21 cellular contexts compared by ENCODE assay signal in genomic region chr7:23482686-23483085, GRCh38. TPM values are rescaled to one million over a fixed set of nuclear protein-coding genes. Genes with fewer than 3 reads are reported as not detected.
DNase-seq lines count a peak whose midpoint lies in the region; ATAC-seq, FAIRE-seq and TF ChIP-seq lines count a peak whose summit lies in the region.
"Had no signal": no experiment of that assay in that cellular context is flagged by ENCODE, and none has a peak within 500 bp of the region (broad histone marks: within the 10 kb centered on the region; RNA-seq: fewer than 3 reads in every experiment).

No MANE protein-coding gene starts in this region.

- POLR2A ChIA-PET in HepG2 (lab: Yijun Ruan, JAX), result no interaction called here
- POLR2A ChIA-PET in IMR-90 (lab: Charles Lee; ENCODE audit: unreplicated experiment), result interaction anchor here (0.6 kb wide), 1 partner anchor 198 kb away, joined by 3 read pairs; no protein-coding TSS in a partner anchor
- POLR2A ChIA-PET in K562 (lab: Yijun Ruan, JAX), result interaction anchor here (0.6 to 1.2 kb wide), 3 partner anchors 8 to 18 kb away, joined by 3 read pairs; no protein-coding TSS in a partner anchor

- H2BK15ac ChIP-seq in IMR-90 (ENCODE audit: low read depth, low read length), result no peak overlapping the region

- no peak overlapping the region for H3K14ac ChIP-seq in IMR-90 (replicated peaks; ENCODE audit: low read depth, low read length)

- no peak overlapping the region for H4K91ac ChIP-seq in IMR-90 (ENCODE audit: insufficient read depth, low read depth, low read length)

- CTCF ChIA-PET in HepG2 (lab: Yijun Ruan, JAX; ENCODE audit: low intra/inter-chr PET ratio, low total read pairs), result no interaction called here
- CTCF ChIA-PET in IMR-90 (lab: Yijun Ruan, JAX), result interaction anchor here (0.6 to 1.0 kb wide), 2 partner anchors 28 to 210 kb away, joined by 4 read pairs; no protein-coding TSS in a partner anchor
- CTCF ChIA-PET in K562 (lab: Yijun Ruan, JAX; ENCODE audit: low intra/inter-chr PET ratio), result no interaction called here

- H3K23ac ChIP-seq in IMR-90 (ENCODE audit: low read depth, low read length), result no peak overlapping the region

- H2BK120ac ChIP-seq in IMR-90 (ENCODE audit: low read depth, low read length), result no peak overlapping the region

- no peaks in the 10 kb centered on the region for H3K9me3 ChIP-seq in HepG2 (ENCODE audit: low read length)
- H3K9me3 ChIP-seq in right lobe of liver, result no peaks in the 10 kb centered on the region
- no peaks in the 10 kb centered on the region for H3K9me3 ChIP-seq in IMR-90 (ENCODE audit: control insufficient read depth, insufficient read depth, low read length)
- no peaks in the 10 kb centered on the region for H3K9me3 ChIP-seq in K562 (replicated peaks; ENCODE audit: control insufficient read depth, insufficient read depth, low read depth, low read length)
- H3K9me3 ChIP-seq: BLaER1 treated with 17β-estradiol and CSF1 and Interleukin-3, amounts not matched to agents 10 nM and 100 nM; Caco-2 had no signal

- no peak overlapping the region for H3K18ac ChIP-seq in IMR-90 (ENCODE audit: low read depth, low read length)

- dilution Hi-C loops in IMR-90 (cut with HindIII; ENCODE audit: low sequenced_read_pairs, unreplicated experiment), result no loop called here

- H3K4me1 ChIP-seq in HepG2 (ENCODE audit: insufficient read depth, low read length) (peaks cover 12% of the 10 kb centered on the region; the same call in 1 of the 2 replicates), right lobe of liver (no peaks in the 10 kb centered on the region), IMR-90 (ENCODE audit: control insufficient read depth, insufficient read depth, low read length) (peaks cover 2% of the 10 kb centered on the region; the same call in 1 of the 2 replicates), K562 (replicated peaks in 1 of 2; ENCODE audit: control insufficient read depth in 2 of 2, insufficient read depth in 2 of 2, low read length in 2 of 2) (0 out of 5 replicates have a peak, but pooled peaks cover 0 to 2% of the 10 kb centered on the region in 2 experiments)
- H3K4me1 ChIP-seq: BLaER1 treated with 17β-estradiol and CSF1 and Interleukin-3, amounts not matched to agents 10 nM and 100 nM had no signal

- TF ChIP-seq RAD21 in HepG2 (CRISPR knock-in tag; IDR thresholded peaks at IDR 0.05), result no peak
- TF ChIP-seq RAD21 in IMR-90 (IDR thresholded peaks at IDR 0.05; ENCODE audit: low read length), result no peak
- no peak for TF ChIP-seq RAD21 in K562 (CRISPR knock-in tag; conservative IDR thresholded peaks at IDR 0.05 in 1 of 2, IDR thresholded peaks at IDR 0.05 in 1 of 2)

- H3K4me2 ChIP-seq in HepG2 (ENCODE audit: low read depth, low read length) (no peak overlapping the region), IMR-90 (ENCODE audit: low read depth, low read length) (no peak overlapping the region), K562 (ENCODE audit: insufficient read depth, low read length) (no peak overlapping the region)
- H3K4me2 ChIP-seq: BLaER1 treated with 17β-estradiol and CSF1 and Interleukin-3, amounts not matched to agents 10 nM and 100 nM had no signal

- TF ChIP-seq POLR2A in HepG2 (IDR thresholded peaks at IDR 0.05; ENCODE audit: insufficient read depth in 1 of 2, low read depth in 2 of 2, low read length in 2 of 2), result no peak
- no peak for TF ChIP-seq POLR2A in right lobe of liver (IDR thresholded peaks at IDR 0.05)
- no peak for TF ChIP-seq POLR2A in IMR-90 (IDR thresholded peaks at IDR 0.05; ENCODE audit: low read depth, low read length)
- TF ChIP-seq POLR2A in K562 (conservative IDR thresholded peaks at IDR 0.05), result no peak

- H3K9me1 ChIP-seq in IMR-90 (ENCODE audit: insufficient read depth, low read length) (no peaks in the 10 kb centered on the region), K562 (ENCODE audit: control insufficient read depth, insufficient read depth, low read length) (no peaks in the 10 kb centered on the region)

- intact Hi-C loops in HepG2 (cut with micrococcal nuclease; ENCODE audit: unreplicated experiment), result no loop called here
- intact Hi-C loops in right lobe of liver (cut with DNase I), result no loop called here
- intact Hi-C loops in IMR-90 (cut with micrococcal nuclease), result no loop called here
- intact Hi-C loops in K562 (cut with micrococcal nuclease), result no loop called here
- intact Hi-C loops in dorsolateral prefrontal cortex (cut with DNase I), result no loop called here

- no peak overlapping the region for H2BK5ac ChIP-seq in IMR-90 (ENCODE audit: low read depth, low read length, poor library complexity, severe bottlenecking)

- H2BK20ac ChIP-seq in IMR-90 (ENCODE audit: low read depth, low read length), result no peak overlapping the region

- no peaks in the 10 kb centered on the region for H4K20me1 ChIP-seq in HepG2 (ENCODE audit: insufficient read depth, low read length)
- H4K20me1 ChIP-seq in IMR-90 (ENCODE audit: insufficient read depth, low read length), result no peaks in the 10 kb centered on the region
- H4K20me1 ChIP-seq in K562 (replicated peaks; ENCODE audit: control insufficient read depth, insufficient read depth, low read length), result no peaks in the 10 kb centered on the region

- no peak overlapping the region for H3K27ac ChIP-seq in HepG2 (ENCODE audit: extremely low read length, insufficient read depth, low read length)
- H3K27ac ChIP-seq in right lobe of liver, result no peak overlapping the region
- H3K27ac ChIP-seq in IMR-90 (ENCODE audit: insufficient read depth, low read length), result no peak overlapping the region
- no peak overlapping the region for H3K27ac ChIP-seq in K562 (ENCODE audit: extremely low read depth, low read depth, low read length)
- no peak overlapping the region for H3K27ac ChIP-seq in dorsolateral prefrontal cortex
- H3K27ac ChIP-seq: 22Rv1; BLaER1 treated with 17β-estradiol and CSF1 and Interleukin-3, amounts not matched to agents 10 nM and 100 nM; C4-2B had no signal

- H4K8ac ChIP-seq in IMR-90 (ENCODE audit: low read depth in 2 of 2, low read length in 2 of 2), result no peak overlapping the region

- H3K4ac ChIP-seq in IMR-90 (ENCODE audit: low read depth, low read length), result no peak overlapping the region

- in situ Hi-C loops in HepG2 (cut with HindIII; ENCODE audit: extremely low pct_ligation_motif_present, low pct_unique_long_range_greater_than_20kb), result no loop called here
- in situ Hi-C loops in IMR-90 (cut with MboI; ENCODE audit: low sequenced_read_pairs), result no loop called here
- in situ Hi-C loops in K562 (cut with MboI), result no loop called here

- H2AK5ac ChIP-seq in IMR-90 (ENCODE audit: low read depth, low read length), result no peak overlapping the region

- H3K56ac ChIP-seq in IMR-90 (ENCODE audit: extremely low read depth, insufficient read depth, low read length), result no peak overlapping the region

- H3K4me3 ChIP-seq in HepG2 (replicated peaks in 1 of 3; ENCODE audit: insufficient read depth in 1 of 3, low read depth in 2 of 3, low read length in 3 of 3) (no peak overlapping the region), right lobe of liver (no peak overlapping the region), IMR-90 (ENCODE audit: insufficient read depth, low read depth, low read length) (no peak overlapping the region), K562 (no peak overlapping the region), dorsolateral prefrontal cortex (no peak overlapping the region)
- H3K4me3 ChIP-seq: BLaER1 treated with 17β-estradiol and CSF1 and Interleukin-3, amounts not matched to agents 10 nM and 100 nM; GM12878 had no signal

- H3K79me2 ChIP-seq in HepG2 (ENCODE audit: insufficient read depth, low read length) (peaks cover 3% of the 10 kb centered on the region), K562 (ENCODE audit: control insufficient read depth, insufficient read depth, low read length) (peaks cover 17% of the 10 kb centered on the region)

- peaks cover 0 to 4% of the 10 kb centered on the region in 2 experiments; a peak in 2 of 4 replicates for H3K79me1 ChIP-seq in IMR-90 (ENCODE audit: low read depth in 1 of 2, low read length in 2 of 2)

- H3K36me3 ChIP-seq in HepG2 (replicated peaks in 1 of 2; ENCODE audit: control insufficient read depth in 1 of 2, insufficient read depth in 2 of 2, low read length in 2 of 2), result no peaks in the 10 kb centered on the region
- no peaks in the 10 kb centered on the region for H3K36me3 ChIP-seq in right lobe of liver
- no peaks in the 10 kb centered on the region for H3K36me3 ChIP-seq in IMR-90 (ENCODE audit: control insufficient read depth, insufficient read depth, low read length)
- H3K36me3 ChIP-seq in K562 (ENCODE audit: control insufficient read depth, insufficient read depth, low read length), result no peaks in the 10 kb centered on the region
- H3K36me3 ChIP-seq: BLaER1 treated with 17β-estradiol and CSF1 and Interleukin-3, amounts not matched to agents 10 nM and 100 nM had no signal

- TF ChIP-seq EP300 in HepG2 (IDR thresholded peaks at IDR 0.05; ENCODE audit: low read depth in 2 of 2, low read length in 2 of 2) (no peak), HepG2 (CRISPR knock-in tag; IDR thresholded peaks at IDR 0.05; ENCODE audit: borderline replicate concordance) (no peak), K562 (IDR thresholded peaks at IDR 0.05; ENCODE audit: low read length) (no peak)

- TF ChIP-seq CTCF in HepG2 (CRISPR knock-in tag; IDR thresholded peaks at IDR 0.05) (no peak), right lobe of liver (IDR thresholded peaks at IDR 0.05) (no peak), IMR-90 (conservative IDR thresholded peaks at IDR 0.05; ENCODE audit: low read depth, low read length) (no peak), K562 (IDR thresholded peaks at IDR 0.05 in 2 of 3, conservative IDR thresholded peaks at IDR 0.05 in 1 of 3; ENCODE audit: insufficient read depth in 2 of 3, low read depth in 1 of 3, low read length in 3 of 3) (no peak), dorsolateral prefrontal cortex (IDR thresholded peaks at IDR 0.05 in 54 of 56, conservative IDR thresholded peaks at IDR 0.05 in 2 of 56; ENCODE audit: low read depth in 1 of 56, partially characterized antibody in 56 of 56) (no peak)

- no peak overlapping the region for H2AFZ ChIP-seq in HepG2 (ENCODE audit: low read length)
- no peak overlapping the region for H2AFZ ChIP-seq in IMR-90 (replicated peaks; ENCODE audit: low read length, poor library complexity)
- no peak overlapping the region for H2AFZ ChIP-seq in K562 (ENCODE audit: low read depth, low read length)

- DNase-seq in HepG2 (ENCODE audit: low spot score), result no peak
- DNase-seq in right lobe of liver, result no peak
- DNase-seq in IMR-90, result no peak
- no peak for DNase-seq in K562 (ENCODE audit: extremely low read depth in 1 of 4, low spot score in 3 of 4)
- DNase-seq in activated gamma-delta T cell treated with Interleukin-2 at 50 U/mL for 16 hours, result no peak
- no peak for DNase-seq in dorsolateral prefrontal cortex
- DNase-seq: AML-193; Caco-2; Calu3; CD4-positive, alpha-beta T cell; CD8-positive, alpha-beta T cell; DMS79 treated with DMSO at 0.1 percent for 48 hours; GDM1 had no signal

- H2AK9ac ChIP-seq in IMR-90 (replicated peaks; ENCODE audit: low read depth, low read length, poor library complexity), result no peak overlapping the region

- H3K9ac ChIP-seq in HepG2 (ENCODE audit: insufficient read depth, low read depth, low read length) (no peak overlapping the region), IMR-90 (ENCODE audit: low read depth, low read length) (no peak overlapping the region), K562 (ENCODE audit: insufficient read depth in 1 of 2, low read depth in 2 of 2, low read length in 2 of 2) (no peak overlapping the region)
- H3K9ac ChIP-seq: BLaER1 treated with 17β-estradiol and CSF1 and Interleukin-3, amounts not matched to agents 10 nM and 100 nM had no signal

- FAIRE-seq in HepG2 (lab: Jason Lieb, UNC) (no peak), K562 (lab: Jason Lieb, UNC) (no peak)
- FAIRE-seq: A204.1, D721Med, GM12878, GM12892, GM18507 had no signal

- WGBS in HepG2 (ENCODE audit: low lambda C conversion rate), result 90% methylated on average over 4 of the region's 4 CpGs
- 86% methylated on average over 4 of the region's 4 CpGs for WGBS in right lobe of liver (ENCODE audit: insufficient coverage, low coverage, low lambda C conversion rate, missing lambda C conversion rate)
- 100% methylated on average over 1 of the region's 4 CpGs; no CpG with 5 or more reads in 1 of the 2 experiments for WGBS in IMR-90 (ENCODE audit: extremely low coverage in 2 of 2, insufficient read length in 1 of 2), 2 experiments
- WGBS in K562 (ENCODE audit: insufficient coverage, low coverage, missing lambda C conversion rate), result 77% methylated on average over 4 of the region's 4 CpGs

- no peaks in the 10 kb centered on the region for H3K27me3 ChIP-seq in HepG2 (ENCODE audit: control insufficient read depth in 1 of 2, insufficient read depth in 2 of 2, low read length in 2 of 2)
- H3K27me3 ChIP-seq in right lobe of liver, result peaks cover 0 to 15% of the 10 kb centered on the region in 2 donors
- H3K27me3 ChIP-seq in IMR-90 (ENCODE audit: control insufficient read depth, insufficient read depth, low read length), result no peaks in the 10 kb centered on the region
- no peaks in the 10 kb centered on the region for H3K27me3 ChIP-seq in K562 (ENCODE audit: control insufficient read depth in 2 of 2, insufficient read depth in 2 of 2, low read length in 2 of 2)
- H3K27me3 ChIP-seq in dorsolateral prefrontal cortex, result peaks cover 0 to 49% (median 26%) of the 10 kb centered on the region in 45 donors

- BruUV-seq in HepG2 (replicated peaks; lab: Mats Ljungman, UMichigan) (no TSS peak), IMR-90 (replicated peaks; lab: Mats Ljungman, UMichigan) (no TSS peak), K562 (replicated peaks; lab: Mats Ljungman, UMichigan) (no TSS peak)

- ATAC-seq in HepG2, result no peak
- ATAC-seq in right lobe of liver, result no peak
- no peak for ATAC-seq in IMR-90 (ENCODE audit: low read depth)
- no peak for ATAC-seq in K562
- ATAC-seq: CD8-positive, alpha-beta T cell; GM12878 had no signal

- H4K5ac ChIP-seq in IMR-90 (ENCODE audit: low read depth, low read length), result no peak overlapping the region

RNA-seq across cellular contexts. Expression of gene IGF2BP3, which starts 12.4 kb away (rescaled TPM):
- total RNA-seq in HepG2 (2016; rRNA removed; fragmentation: Illumina TruSeq; extraction: Trizol) (37.7 and 51.2 TPM in 2 replicates), right lobe of liver (under 1 TPM in 5 of 6 experiments, not detected in 1; 0.12 to 0.64 (median 0.19) TPM), IMR-90 (2012; rRNA removed) (59.3 and 94.2 TPM in 2 replicates), K562 (2014; rRNA removed) (46.0 and 49.5 TPM in 2 replicates), K562 (2014; rRNA removed; fragmentation: Illumina TruSeq; extraction: Trizol) (79.0 and 82.8 TPM in 2 replicates), K562 (2015; rRNA removed; fragmentation: Illumina TruSeq; extraction: Trizol) (62.9 and 71.4 TPM in 2 replicates), K562 (2021) (61.2 and 62.9 TPM in 2 replicates), dorsolateral prefrontal cortex (1 to 10 TPM in 116 of 120 experiments, under 1 TPM in 3, not detected in 1; 0.74 to 10.0 (median 3.3) TPM)
- total RNA-seq in HepG2 (2016; cell fraction: cytosol; rRNA removed; fragmentation: Illumina TruSeq; extraction: Trizol; ENCODE audit: low read depth), result 71.8 and 87.5 TPM in 2 replicates
- total RNA-seq in HepG2 (2016; cell fraction: insoluble cytoplasmic fraction; rRNA removed; fragmentation: Illumina TruSeq; extraction: Trizol), result 37.5 and 48.2 TPM in 2 replicates
- total RNA-seq in HepG2 (2016; cell fraction: membrane; rRNA removed; fragmentation: Illumina TruSeq; extraction: Trizol), result 36.5 and 37.4 TPM in 2 replicates
- 54.6 and 65.1 TPM in 2 replicates for total RNA-seq in HepG2 (2016; cell fraction: nucleus; rRNA removed; fragmentation: Illumina TruSeq; extraction: Trizol)
- polyA plus RNA-seq in HepG2 (2011; rRNA removed) (33.5 and 39.5 TPM in 2 replicates), IMR-90 (2012; rRNA removed) (47.6 and 50.9 TPM in 2 replicates), K562 (2011; rRNA removed) (53.2 and 61.4 TPM in 2 replicates), K562 (2014; fragmentation: Illumina TruSeq; extraction: Trizol) (67.9 and 88.1 TPM in 2 replicates), K562 (2014; fragmentation: Nextera tagmentation; extraction: Ambion mirVana) (1 to 10 TPM; 8.4 to 8.5 TPM), K562 (2014; rRNA removed) (45.3 and 55.8 TPM in 2 replicates)
- 28.4 and 31.3 TPM in 2 replicates for polyA plus RNA-seq in HepG2 (2011; cell fraction: cytosol; rRNA removed)
- 39.8 and 40.6 TPM in 2 replicates for polyA plus RNA-seq in HepG2 (2011; cell fraction: nucleus; rRNA removed)
- polyA plus RNA-seq in HepG2 (2012), result 30.9 and 39.1 TPM in 2 replicates
- polyA plus RNA-seq in HepG2 (2016; cell fraction: cytosol; fragmentation: Illumina TruSeq; extraction: Trizol; ENCODE audit: low read depth), result 4.7 and 5.5 TPM in 2 replicates
- polyA plus RNA-seq in HepG2 (2016; cell fraction: insoluble cytoplasmic fraction; fragmentation: Illumina TruSeq; extraction: Trizol; ENCODE audit: low read depth), result 55.0 and 58.1 TPM in 2 replicates
- 15.7 and 16.9 TPM in 2 replicates for polyA plus RNA-seq in HepG2 (2016; cell fraction: membrane; fragmentation: Illumina TruSeq; extraction: Trizol; ENCODE audit: low read depth)
- 65.0 and 67.9 TPM in 2 replicates for polyA plus RNA-seq in HepG2 (2016; cell fraction: nucleus; fragmentation: Illumina TruSeq; extraction: Trizol; ENCODE audit: insufficient read depth, low read depth)
- 53.1 and 80.7 TPM in 2 replicates for polyA minus RNA-seq in HepG2 (2011; rRNA and poly(A)+ RNA removed; ENCODE audit: low replicate concordance)
- 52.8 and 73.7 TPM in 2 replicates for polyA minus RNA-seq in HepG2 (2011; cell fraction: cytosol; rRNA and poly(A)+ RNA removed)
- 108 and 117 TPM in 2 replicates for polyA minus RNA-seq in HepG2 (2011; cell fraction: nucleus; rRNA and poly(A)+ RNA removed)
- 13.2 and 16.4 TPM in 2 replicates for polyA plus RNA-seq in IMR-90 (2012; cell fraction: cytosol; rRNA removed)
- polyA plus RNA-seq in IMR-90 (2012; cell fraction: nucleus; rRNA removed; ENCODE audit: low replicate concordance), result 34.2 and 98.3 TPM in 2 replicates
- total RNA-seq in K562 (2011; cell fraction: chromatin; rRNA removed; ENCODE audit: low replicate concordance), result 95.3 and 272 TPM in 2 replicates
- total RNA-seq in K562 (2011; cell fraction: nucleolus; rRNA removed), result 53.0 and 62.1 TPM in 2 replicates
- 111 and 181 TPM in 2 replicates for total RNA-seq in K562 (2011; cell fraction: nucleoplasm; rRNA removed)
- 34.6 and 39.6 TPM in 2 replicates for polyA plus RNA-seq in K562 (2011; cell fraction: cytosol; rRNA removed)
- 46.4 and 48.8 TPM in 2 replicates for polyA plus RNA-seq in K562 (2011; cell fraction: nucleus; rRNA removed)
- polyA plus RNA-seq in K562 (2012), result 38.8 and 43.7 TPM in 2 replicates
- 92.7 and 97.6 TPM in 2 replicates for polyA minus RNA-seq in K562 (2011; rRNA and poly(A)+ RNA removed)
- 46.0 and 65.1 TPM in 2 replicates for polyA minus RNA-seq in K562 (2011; cell fraction: cytosol; rRNA and poly(A)+ RNA removed)
- polyA minus RNA-seq in K562 (2011; cell fraction: nucleus; rRNA and poly(A)+ RNA removed), result 38.0 and 61.4 TPM in 2 replicates
- total RNA-seq: CD4-positive, alpha-beta T cell; CD8-positive, alpha-beta T cell had no signal

RNA-seq across cellular contexts. Expression of gene TRA2A, which starts 49.1 kb away (rescaled TPM):
- total RNA-seq in HepG2 (2016; rRNA removed; fragmentation: Illumina TruSeq; extraction: Trizol) (39.1 and 52.7 TPM in 2 replicates), right lobe of liver (10 to 100 TPM; 11.1 to 34.9 (median 24.7) TPM), IMR-90 (2012; rRNA removed) (36.4 and 44.3 TPM in 2 replicates), K562 (2014; rRNA removed) (22.7 and 28.3 TPM in 2 replicates), K562 (2014; rRNA removed; fragmentation: Illumina TruSeq; extraction: Trizol) (73.9 and 76.3 TPM in 2 replicates), K562 (2015; rRNA removed; fragmentation: Illumina TruSeq; extraction: Trizol) (61.0 and 77.3 TPM in 2 replicates), K562 (2021) (81.6 and 82.3 TPM in 2 replicates), dorsolateral prefrontal cortex (100 to 1,000 TPM in 40 of 120 experiments, 10 to 100 TPM in 80; 73.3 to 142 (median 94.7) TPM)
- total RNA-seq in HepG2 (2016; cell fraction: cytosol; rRNA removed; fragmentation: Illumina TruSeq; extraction: Trizol; ENCODE audit: low read depth), result 9.7 and 11.8 TPM in 2 replicates
- total RNA-seq in HepG2 (2016; cell fraction: insoluble cytoplasmic fraction; rRNA removed; fragmentation: Illumina TruSeq; extraction: Trizol), result 42.4 and 53.4 TPM in 2 replicates
- 18.1 and 19.9 TPM in 2 replicates for total RNA-seq in HepG2 (2016; cell fraction: membrane; rRNA removed; fragmentation: Illumina TruSeq; extraction: Trizol)
- total RNA-seq in HepG2 (2016; cell fraction: nucleus; rRNA removed; fragmentation: Illumina TruSeq; extraction: Trizol), result 58.6 and 59.9 TPM in 2 replicates
- polyA plus RNA-seq in HepG2 (2011; rRNA removed) (38.5 and 41.6 TPM in 2 replicates), IMR-90 (2012; rRNA removed) (73.6 and 77.3 TPM in 2 replicates), K562 (2011; rRNA removed) (62.2 and 64.6 TPM in 2 replicates), K562 (2014; fragmentation: Illumina TruSeq; extraction: Trizol) (118 and 210 TPM in 2 replicates), K562 (2014; fragmentation: Nextera tagmentation; extraction: Ambion mirVana) (10 to 100 TPM; 54.4 to 58.6 TPM), K562 (2014; rRNA removed) (89.0 and 90.4 TPM in 2 replicates)
- 17.7 and 19.0 TPM in 2 replicates for polyA plus RNA-seq in HepG2 (2011; cell fraction: cytosol; rRNA removed)
- polyA plus RNA-seq in HepG2 (2011; cell fraction: nucleus; rRNA removed), result 52.2 and 74.4 TPM in 2 replicates
- polyA plus RNA-seq in HepG2 (2012), result 22.3 and 41.5 TPM in 2 replicates
- polyA plus RNA-seq in HepG2 (2016; cell fraction: cytosol; fragmentation: Illumina TruSeq; extraction: Trizol; ENCODE audit: low read depth), result 11.2 and 11.6 TPM in 2 replicates
- polyA plus RNA-seq in HepG2 (2016; cell fraction: insoluble cytoplasmic fraction; fragmentation: Illumina TruSeq; extraction: Trizol; ENCODE audit: low read depth), result 117 and 127 TPM in 2 replicates
- polyA plus RNA-seq in HepG2 (2016; cell fraction: membrane; fragmentation: Illumina TruSeq; extraction: Trizol; ENCODE audit: low read depth), result 23.2 and 23.3 TPM in 2 replicates
- polyA plus RNA-seq in HepG2 (2016; cell fraction: nucleus; fragmentation: Illumina TruSeq; extraction: Trizol; ENCODE audit: insufficient read depth, low read depth), result 182 and 185 TPM in 2 replicates
- 28.3 and 56.1 TPM in 2 replicates for polyA minus RNA-seq in HepG2 (2011; rRNA and poly(A)+ RNA removed; ENCODE audit: low replicate concordance)
- 14.5 and 23.9 TPM in 2 replicates for polyA minus RNA-seq in HepG2 (2011; cell fraction: cytosol; rRNA and poly(A)+ RNA removed)
- 117 and 142 TPM in 2 replicates for polyA minus RNA-seq in HepG2 (2011; cell fraction: nucleus; rRNA and poly(A)+ RNA removed)
- 16.7 and 17.4 TPM in 2 replicates for polyA plus RNA-seq in IMR-90 (2012; cell fraction: cytosol; rRNA removed)
- 26.8 and 142 TPM in 2 replicates for polyA plus RNA-seq in IMR-90 (2012; cell fraction: nucleus; rRNA removed; ENCODE audit: low replicate concordance)
- 51.8 and 162 TPM in 2 replicates for total RNA-seq in K562 (2011; cell fraction: chromatin; rRNA removed; ENCODE audit: low replicate concordance)
- total RNA-seq in K562 (2011; cell fraction: nucleolus; rRNA removed), result 33.2 and 42.4 TPM in 2 replicates
- total RNA-seq in K562 (2011; cell fraction: nucleoplasm; rRNA removed), result 76.3 and 99.3 TPM in 2 replicates
- 29.8 and 33.3 TPM in 2 replicates for polyA plus RNA-seq in K562 (2011; cell fraction: cytosol; rRNA removed)
- polyA plus RNA-seq in K562 (2011; cell fraction: nucleus; rRNA removed), result 65.6 and 70.0 TPM in 2 replicates
- 48.1 and 75.7 TPM in 2 replicates for polyA plus RNA-seq in K562 (2012)
- 61.0 and 69.6 TPM in 2 replicates for polyA minus RNA-seq in K562 (2011; rRNA and poly(A)+ RNA removed)
- polyA minus RNA-seq in K562 (2011; cell fraction: cytosol; rRNA and poly(A)+ RNA removed), result 47.4 and 52.8 TPM in 2 replicates
- 45.2 and 70.3 TPM in 2 replicates for polyA minus RNA-seq in K562 (2011; cell fraction: nucleus; rRNA and poly(A)+ RNA removed)

Comparison
In these comparisons a context has a peak if more than half of its experiments do, and no peak if none do; other contexts are left out.
1. Of the 241 proteins assayed by ChIP-seq in both HepG2 and K562: peak only in HepG2: MAFK; only in K562: MAFG; in both: MAFF; in neither: 238.